ENCODE assay signal across 8 cellular contexts in the genomic region with DNA sequence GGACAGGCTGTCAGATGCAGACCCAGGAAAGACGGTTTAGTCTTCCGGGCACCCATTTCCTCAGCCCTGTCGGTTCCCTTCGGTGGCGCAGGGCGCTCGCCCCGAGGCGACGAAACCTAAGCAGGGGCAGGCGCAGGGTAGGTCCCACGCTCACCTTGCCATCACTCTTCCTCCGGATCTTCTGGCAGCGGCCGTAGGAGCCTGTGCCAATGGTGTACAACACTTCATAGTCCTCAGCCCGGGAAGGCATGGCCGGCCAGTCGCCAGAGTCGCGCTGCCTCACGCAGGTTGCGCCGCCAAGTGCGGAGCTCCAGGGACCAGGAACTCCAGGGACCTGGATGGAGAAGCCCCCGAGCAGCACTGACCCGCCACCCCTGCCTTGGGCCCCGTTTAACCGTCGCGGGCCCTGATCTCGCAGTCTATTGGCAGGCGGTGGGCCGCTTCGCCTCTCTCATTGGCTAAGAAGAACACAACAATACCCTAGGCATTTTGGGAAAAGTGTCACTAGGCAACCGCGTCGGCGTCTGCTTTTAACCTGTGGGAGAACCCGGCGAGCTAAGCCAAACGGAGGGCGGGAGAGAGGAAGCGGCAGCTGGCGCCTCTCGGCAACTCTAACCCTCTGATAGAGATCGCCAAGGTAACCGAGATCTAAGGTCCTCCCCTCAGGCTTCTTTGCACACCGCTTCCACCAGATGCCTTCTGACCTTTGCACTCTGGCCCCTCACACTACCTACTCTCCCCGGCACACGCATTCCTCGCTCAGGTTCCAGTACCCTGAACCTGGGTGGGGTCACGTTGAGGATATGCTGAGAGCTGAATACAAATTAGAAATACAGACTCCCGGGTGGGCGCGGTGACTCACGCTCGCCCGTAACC. TPM values are rescaled to one million over a fixed set of nuclear protein-coding genes. Genes with fewer than 3 reads are reported as not detected.
DNase-seq lines count a peak whose midpoint lies in the region; FAIRE-seq and TF ChIP-seq lines count a peak whose summit lies in the region.

NEK2 (minus strand) TSS at position 392 of the 876 bp plus-strand sequence; CDS start at position 250, 142 bp downstream.

- no peak within 1 kb of the TSS for H2BK15ac ChIP-seq in H9 (ENCODE audit: low read depth, low read length)

- no peak within 1 kb of the TSS for H2BK12ac ChIP-seq in H9 (ENCODE audit: insufficient read length, low read depth, low read length)

- H3K23me2 ChIP-seq in H9 (ENCODE audit: insufficient read length, low read depth, low read length, poor library complexity, severe bottlenecking), result no peaks in the 10 kb centered on the region

- H3F3A ChIP-seq in neural progenitor cell (ENCODE audit: low read depth), result peaks cover 18% of the 10 kb centered on the region

- H2BK5ac ChIP-seq in H9 (ENCODE audit: insufficient read length, low read length), result no peak within 1 kb of the TSS

- H3K79me2 ChIP-seq in H9 (ENCODE audit: insufficient read depth, low read length), result no peaks in the 10 kb centered on the region; the same call in 1 of the 2 replicates
- peaks cover 27% of the 10 kb centered on the region for H3K79me2 ChIP-seq in neural progenitor cell (ENCODE audit: low read depth)

- H3K9ac ChIP-seq in H9 (ENCODE audit: extremely low read depth, insufficient read length, low read length), result peak within 1 kb of the TSS; percentile 49
- peak within 1 kb of the TSS; percentile 17 for H3K9ac ChIP-seq in neural progenitor cell
- peak within 1 kb of the TSS; percentile 2 to 37 for H3K9ac ChIP-seq in stomach smooth muscle (ENCODE audit: low read length in 2 of 2)

- H3K56ac ChIP-seq in H9 (ENCODE audit: insufficient read length, low read depth, low read length), result no peak within 1 kb of the TSS

- no peak within 1 kb of the TSS for H3K27ac ChIP-seq in H9 (ENCODE audit: insufficient read length, low read depth, low read length)
- peak within 1 kb of the TSS; percentile 40 for H3K27ac ChIP-seq in neural progenitor cell
- no peak within 1 kb of the TSS for H3K27ac ChIP-seq in stomach smooth muscle (ENCODE audit: low read length)

- H3K27ac Mint-ChIP-seq in H9 (peak within 1 kb of the TSS; percentile 88 to 98 (median 98)), neural progenitor cell (peak within 1 kb of the TSS; percentile 96)

- peak; percentile 98 for DNase-seq in H9
- DNase-seq in M059J (ENCODE audit: low read depth), result peak; percentile 97
- DNase-seq in SHP77 treated with DMSO at 0.1 percent for 48 hours (lab: John Stamatoyannopoulos, UW), result peak; percentile 98
- peak; percentile 75 for DNase-seq in activated effector memory CD4-positive, alpha-beta T cell treated with Interleukin-2 at 50 U/mL for 16 hours
- peak; percentile 85 to 95 for DNase-seq in foreskin fibroblast
- DNase-seq in neural progenitor cell (ENCODE audit: low spot score), result peak; percentile 99

- H4K91ac ChIP-seq in H9 (ENCODE audit: insufficient read length, low read depth, low read length), result no peak within 1 kb of the TSS

- H3K27me3 Mint-ChIP-seq in H9 (ENCODE audit: low read depth) (no peaks in the 10 kb centered on the region; the same call in 1 of the 2 replicates), neural progenitor cell (ENCODE audit: insufficient read depth, low read depth) (no peaks in the 10 kb centered on the region)

- no peak within 1 kb of the TSS for H3T11ph ChIP-seq in H9 (ENCODE audit: low read length)

- no peak within 1 kb of the TSS for H2AK5ac ChIP-seq in H9 (ENCODE audit: insufficient read length, low read length)

- no peak within 1 kb of the TSS for H3K4ac ChIP-seq in H9 (ENCODE audit: low read depth, low read length)

- H3K4me2 ChIP-seq in H9 (ENCODE audit: insufficient read depth, insufficient read length, low read length) (peak within 1 kb of the TSS; percentile 79), neural progenitor cell (peak within 1 kb of the TSS; percentile 88)

- H3K4me3 Mint-ChIP-seq in H9 (peak within 1 kb of the TSS; percentile 92 to 94), neural progenitor cell (peak within 1 kb of the TSS; percentile 97)

- H3K4me1 Mint-ChIP-seq in H9 (peaks cover 9 to 11% of the 10 kb centered on the region in 2 experiments), neural progenitor cell (peaks cover 30% of the 10 kb centered on the region)

- H3K27me3 ChIP-seq in H9 (ENCODE audit: insufficient read depth, low read length) (no peaks in the 10 kb centered on the region), neural progenitor cell (no peaks in the 10 kb centered on the region), stomach smooth muscle (ENCODE audit: control insufficient read depth in 1 of 2, insufficient read depth in 2 of 2, low read length in 2 of 2) (no peaks in the 10 kb centered on the region)

- H3K36me3 ChIP-seq in neural progenitor cell (peaks cover 3% of the 10 kb centered on the region), stomach smooth muscle (ENCODE audit: control insufficient read depth in 2 of 2, insufficient read depth in 2 of 2, low read length in 2 of 2) (no peaks in the 10 kb centered on the region)

- peak within 1 kb of the TSS; percentile 49 for H3K18ac ChIP-seq in H9 (ENCODE audit: insufficient read length, low read depth, low read length)

- H3K4me1 ChIP-seq in H9 (ENCODE audit: insufficient read depth, low read length) (no peaks in the 10 kb centered on the region), neural progenitor cell (peaks cover 14% of the 10 kb centered on the region), stomach smooth muscle (ENCODE audit: control insufficient read depth, insufficient read depth, low read length) (peaks cover 8% of the 10 kb centered on the region)

- H4K20me1 ChIP-seq in H9 (ENCODE audit: control insufficient read depth, insufficient read depth, insufficient read length), result no peaks in the 10 kb centered on the region
- no peaks in the 10 kb centered on the region for H4K20me1 ChIP-seq in neural progenitor cell (ENCODE audit: low read depth)

- no peak within 1 kb of the TSS for H3K23ac ChIP-seq in H9 (ENCODE audit: insufficient read length, low read depth, low read length)

- H3K9me3 ChIP-seq in H9 (ENCODE audit: control insufficient read depth, low read depth, low read length) (no peaks in the 10 kb centered on the region), neural progenitor cell (ENCODE audit: low read depth) (no peaks in the 10 kb centered on the region), stomach smooth muscle (ENCODE audit: control insufficient read depth in 2 of 2, low read length in 2 of 2) (no peaks in the 10 kb centered on the region)

- no peaks in the 10 kb centered on the region for H3K9me3 Mint-ChIP-seq in H9
- no peaks in the 10 kb centered on the region for H3K9me3 Mint-ChIP-seq in neural progenitor cell

- WGBS in H9 (ENCODE audit: extremely low coverage, insufficient read length, low lambda C conversion rate), result no CpG with 5 or more reads among the region's 58 CpGs

- no peak within 1 kb of the TSS for H2BK120ac ChIP-seq in H9 (ENCODE audit: low read depth, low read length, poor library complexity, severe bottlenecking)

- H3K36me3 Mint-ChIP-seq in H9 (ENCODE audit: insufficient read depth in 1 of 3, low read depth in 3 of 3) (peaks cover 4 to 27% (median 24%) of the 10 kb centered on the region in 3 experiments; a peak in 6 of 7 replicates), neural progenitor cell (peaks cover 13% of the 10 kb centered on the region)

- peak; percentile 20; the same call in 1 of the 3 replicates for TF ChIP-seq CTCF in H9 (conservative IDR thresholded peaks at IDR 0.05)
- no peak for TF ChIP-seq CTCF in foreskin fibroblast (IDR thresholded peaks at IDR 0.05; ENCODE audit: low read depth, low read length)
- TF ChIP-seq CTCF in neural progenitor cell (IDR thresholded peaks at IDR 0.05), result peak; percentile 8

- peak; percentile 99 for FAIRE-seq in G401.6 (lab: Jason Lieb, UNC)

- H4K5ac ChIP-seq in H9 (ENCODE audit: insufficient read length, low read depth, low read length), result no peak within 1 kb of the TSS

- no peak within 1 kb of the TSS for H4K8ac ChIP-seq in H9 (replicated peaks; ENCODE audit: insufficient read length, low read depth, low read length)

- no peak within 1 kb of the TSS for H2BK20ac ChIP-seq in H9 (ENCODE audit: low read depth, low read length, poor library complexity, severe bottlenecking)

- no peaks in the 10 kb centered on the region for H3K79me1 ChIP-seq in H9 (ENCODE audit: insufficient read depth, low read depth, low read length, poor library complexity, severe bottlenecking)

- H2AFZ ChIP-seq in H9 (ENCODE audit: low read length), result peak within 1 kb of the TSS; percentile 94
- peak within 1 kb of the TSS; percentile 75 for H2AFZ ChIP-seq in neural progenitor cell (replicated peaks)

- H3K14ac ChIP-seq in H9 (ENCODE audit: insufficient read depth, low read length), result no peak within 1 kb of the TSS

- H3K4me3 ChIP-seq in foreskin fibroblast (ENCODE audit: low read depth in 1 of 2, low read length in 2 of 2) (peak within 1 kb of the TSS; percentile 82), neural progenitor cell (peak within 1 kb of the TSS; percentile 76), stomach smooth muscle (ENCODE audit: low read length in 2 of 2) (peak within 1 kb of the TSS; percentile 77 to 80)

RNA-seq across cellular contexts. Expression of gene NEK2, which starts in this region (rescaled TPM):
- total RNA-seq in H9 (2021) (16.7 and 17.6 TPM in 2 replicates), neural progenitor cell (ENCODE audit: low replicate concordance) (56.0 and 93.3 TPM in 2 replicates)
- 35.6 and 58.6 TPM in 2 replicates for total RNA-seq in M059J (2014; rRNA removed; shearing (Covaris generic))
